ENCODE assay signal across 1 cellular context in the genomic region with DNA sequence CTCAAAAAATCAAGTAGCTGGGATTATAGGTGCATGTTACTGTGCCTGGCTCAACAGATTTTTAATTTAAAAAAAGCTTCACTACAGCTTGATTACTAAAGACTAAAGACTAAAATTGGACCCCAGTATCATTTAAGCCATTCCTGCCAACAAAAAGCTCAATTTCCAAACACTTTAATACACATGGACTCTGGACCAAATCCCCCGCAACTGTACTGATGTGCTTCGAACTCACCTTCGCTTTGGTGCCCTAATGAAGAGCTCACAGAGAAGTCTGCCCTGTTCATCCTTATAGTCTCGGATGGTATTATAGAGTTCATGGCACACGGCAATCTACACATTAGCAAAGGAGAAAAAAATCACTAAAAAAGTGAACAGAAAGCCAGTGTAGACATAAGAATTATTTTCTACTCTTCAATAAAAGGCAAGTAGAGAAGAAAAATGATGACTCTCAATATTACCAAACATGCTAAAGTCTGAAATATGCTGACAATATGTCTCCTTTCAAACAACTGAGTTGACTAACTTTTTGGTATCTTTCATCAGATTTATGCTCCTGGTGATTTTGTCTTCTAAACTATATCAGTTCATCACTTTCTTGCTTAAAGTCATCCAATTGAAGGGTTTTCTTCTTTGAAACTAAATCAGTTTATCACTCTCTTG.
TF ChIP-seq lines count a peak whose summit lies in the region.

No MANE protein-coding gene starts in this region.

TF ChIP-seq in WTC11, 78 proteins besides CTCF, POLR2A, EP300 and RAD21:
- TF ChIP-seq ZNF263 (CRISPR knock-in tag; IDR thresholded peaks at IDR 0.05; ENCODE audit: low read depth): no peak
- TF ChIP-seq PRRX2 (CRISPR knock-in tag; IDR thresholded peaks at IDR 0.05): no peak
- no peak for TF ChIP-seq ZBTB21 (CRISPR knock-in tag; IDR thresholded peaks at IDR 0.05; ENCODE audit: borderline replicate concordance)
- TF ChIP-seq NFATC4 (CRISPR knock-in tag; IDR thresholded peaks at IDR 0.05): no peak
- TF ChIP-seq, protein P1, sequence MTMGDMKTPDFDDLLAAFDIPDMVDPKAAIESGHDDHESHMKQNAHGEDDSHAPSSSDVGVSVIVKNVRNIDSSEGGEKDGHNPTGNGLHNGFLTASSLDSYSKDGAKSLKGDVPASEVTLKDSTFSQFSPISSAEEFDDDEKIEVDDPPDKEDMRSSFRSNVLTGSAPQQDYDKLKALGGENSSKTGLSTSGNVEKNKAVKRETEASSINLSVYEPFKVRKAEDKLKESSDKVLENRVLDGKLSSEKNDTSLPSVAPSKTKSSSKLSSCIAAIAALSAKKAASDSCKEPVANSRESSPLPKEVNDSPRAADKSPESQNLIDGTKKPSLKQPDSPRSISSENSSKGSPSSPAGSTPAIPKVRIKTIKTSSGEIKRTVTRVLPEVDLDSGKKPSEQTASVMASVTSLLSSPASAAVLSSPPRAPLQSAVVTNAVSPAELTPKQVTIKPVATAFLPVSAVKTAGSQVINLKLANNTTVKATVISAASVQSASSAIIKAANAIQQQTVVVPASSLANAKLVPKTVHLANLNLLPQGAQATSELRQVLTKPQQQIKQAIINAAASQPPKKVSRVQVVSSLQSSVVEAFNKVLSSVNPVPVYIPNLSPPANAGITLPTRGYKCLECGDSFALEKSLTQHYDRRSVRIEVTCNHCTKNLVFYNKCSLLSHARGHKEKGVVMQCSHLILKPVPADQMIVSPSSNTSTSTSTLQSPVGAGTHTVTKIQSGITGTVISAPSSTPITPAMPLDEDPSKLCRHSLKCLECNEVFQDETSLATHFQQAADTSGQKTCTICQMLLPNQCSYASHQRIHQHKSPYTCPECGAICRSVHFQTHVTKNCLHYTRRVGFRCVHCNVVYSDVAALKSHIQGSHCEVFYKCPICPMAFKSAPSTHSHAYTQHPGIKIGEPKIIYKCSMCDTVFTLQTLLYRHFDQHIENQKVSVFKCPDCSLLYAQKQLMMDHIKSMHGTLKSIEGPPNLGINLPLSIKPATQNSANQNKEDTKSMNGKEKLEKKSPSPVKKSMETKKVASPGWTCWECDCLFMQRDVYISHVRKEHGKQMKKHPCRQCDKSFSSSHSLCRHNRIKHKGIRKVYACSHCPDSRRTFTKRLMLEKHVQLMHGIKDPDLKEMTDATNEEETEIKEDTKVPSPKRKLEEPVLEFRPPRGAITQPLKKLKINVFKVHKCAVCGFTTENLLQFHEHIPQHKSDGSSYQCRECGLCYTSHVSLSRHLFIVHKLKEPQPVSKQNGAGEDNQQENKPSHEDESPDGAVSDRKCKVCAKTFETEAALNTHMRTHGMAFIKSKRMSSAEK (CRISPR knock-in tag; IDR thresholded peaks at IDR 0.05; ENCODE audit: borderline replicate concordance): no peak
- TF ChIP-seq, protein P2, sequence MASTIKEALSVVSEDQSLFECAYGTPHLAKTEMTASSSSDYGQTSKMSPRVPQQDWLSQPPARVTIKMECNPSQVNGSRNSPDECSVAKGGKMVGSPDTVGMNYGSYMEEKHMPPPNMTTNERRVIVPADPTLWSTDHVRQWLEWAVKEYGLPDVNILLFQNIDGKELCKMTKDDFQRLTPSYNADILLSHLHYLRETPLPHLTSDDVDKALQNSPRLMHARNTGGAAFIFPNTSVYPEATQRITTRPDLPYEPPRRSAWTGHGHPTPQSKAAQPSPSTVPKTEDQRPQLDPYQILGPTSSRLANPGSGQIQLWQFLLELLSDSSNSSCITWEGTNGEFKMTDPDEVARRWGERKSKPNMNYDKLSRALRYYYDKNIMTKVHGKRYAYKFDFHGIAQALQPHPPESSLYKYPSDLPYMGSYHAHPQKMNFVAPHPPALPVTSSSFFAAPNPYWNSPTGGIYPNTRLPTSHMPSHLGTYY (CRISPR knock-in tag; IDR thresholded peaks at IDR 0.05): no peak
- no peak for TF ChIP-seq MXD4 (CRISPR knock-in tag; IDR thresholded peaks at IDR 0.05; ENCODE audit: borderline replicate concordance)
- TF ChIP-seq, protein P3, sequence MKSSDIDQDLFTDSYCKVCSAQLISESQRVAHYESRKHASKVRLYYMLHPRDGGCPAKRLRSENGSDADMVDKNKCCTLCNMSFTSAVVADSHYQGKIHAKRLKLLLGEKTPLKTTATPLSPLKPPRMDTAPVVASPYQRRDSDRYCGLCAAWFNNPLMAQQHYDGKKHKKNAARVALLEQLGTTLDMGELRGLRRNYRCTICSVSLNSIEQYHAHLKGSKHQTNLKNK (CRISPR knock-in tag; IDR thresholded peaks at IDR 0.05): no peak
- no peak for TF ChIP-seq CBFB (CRISPR knock-in tag; IDR thresholded peaks at IDR 0.05; ENCODE audit: low read depth)
- no peak for TF ChIP-seq SMAD4 (CRISPR knock-in tag; IDR thresholded peaks at IDR 0.05)
- TF ChIP-seq ZNF416 (CRISPR knock-in tag; IDR thresholded peaks at IDR 0.05): no peak
- TF ChIP-seq, protein P4, sequence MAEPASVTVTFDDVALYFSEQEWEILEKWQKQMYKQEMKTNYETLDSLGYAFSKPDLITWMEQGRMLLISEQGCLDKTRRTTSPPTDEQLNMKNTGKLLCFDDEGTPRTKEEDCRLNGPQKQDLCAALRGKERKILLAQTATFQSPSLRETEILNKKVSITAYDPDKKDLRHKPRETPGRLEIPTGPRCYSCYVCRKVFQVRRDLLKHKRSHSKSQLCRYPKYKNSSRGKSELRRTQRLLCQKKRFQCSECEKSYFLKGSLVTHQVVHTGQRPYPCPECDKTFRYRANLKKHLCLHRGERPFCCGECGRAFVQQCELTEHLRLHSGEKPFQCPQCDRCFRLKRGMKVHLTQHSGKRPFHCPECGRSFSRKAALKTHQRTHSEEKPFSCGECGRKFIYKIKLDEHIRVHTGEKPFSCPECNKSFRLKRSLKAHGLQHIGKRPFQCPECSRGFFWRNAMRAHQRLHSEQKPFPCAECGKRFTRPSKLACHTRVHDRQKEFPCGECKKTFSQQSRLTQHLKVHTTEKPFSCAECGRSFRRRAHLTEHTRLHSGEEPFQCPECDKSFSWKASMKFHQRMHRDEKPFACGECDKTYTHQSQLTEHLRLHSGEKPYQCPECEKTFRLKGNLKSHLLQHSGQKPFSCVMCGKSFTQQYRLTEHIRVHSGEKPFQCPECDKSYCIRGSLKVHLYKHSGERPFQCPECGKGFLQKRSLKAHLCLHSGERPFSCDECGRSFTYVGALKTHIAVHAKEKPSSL (CRISPR knock-in tag; conservative IDR thresholded peaks at IDR 0.05): no peak
- TF ChIP-seq JUN (CRISPR knock-in tag; IDR thresholded peaks at IDR 0.05): no peak
- TF ChIP-seq, protein P5, sequence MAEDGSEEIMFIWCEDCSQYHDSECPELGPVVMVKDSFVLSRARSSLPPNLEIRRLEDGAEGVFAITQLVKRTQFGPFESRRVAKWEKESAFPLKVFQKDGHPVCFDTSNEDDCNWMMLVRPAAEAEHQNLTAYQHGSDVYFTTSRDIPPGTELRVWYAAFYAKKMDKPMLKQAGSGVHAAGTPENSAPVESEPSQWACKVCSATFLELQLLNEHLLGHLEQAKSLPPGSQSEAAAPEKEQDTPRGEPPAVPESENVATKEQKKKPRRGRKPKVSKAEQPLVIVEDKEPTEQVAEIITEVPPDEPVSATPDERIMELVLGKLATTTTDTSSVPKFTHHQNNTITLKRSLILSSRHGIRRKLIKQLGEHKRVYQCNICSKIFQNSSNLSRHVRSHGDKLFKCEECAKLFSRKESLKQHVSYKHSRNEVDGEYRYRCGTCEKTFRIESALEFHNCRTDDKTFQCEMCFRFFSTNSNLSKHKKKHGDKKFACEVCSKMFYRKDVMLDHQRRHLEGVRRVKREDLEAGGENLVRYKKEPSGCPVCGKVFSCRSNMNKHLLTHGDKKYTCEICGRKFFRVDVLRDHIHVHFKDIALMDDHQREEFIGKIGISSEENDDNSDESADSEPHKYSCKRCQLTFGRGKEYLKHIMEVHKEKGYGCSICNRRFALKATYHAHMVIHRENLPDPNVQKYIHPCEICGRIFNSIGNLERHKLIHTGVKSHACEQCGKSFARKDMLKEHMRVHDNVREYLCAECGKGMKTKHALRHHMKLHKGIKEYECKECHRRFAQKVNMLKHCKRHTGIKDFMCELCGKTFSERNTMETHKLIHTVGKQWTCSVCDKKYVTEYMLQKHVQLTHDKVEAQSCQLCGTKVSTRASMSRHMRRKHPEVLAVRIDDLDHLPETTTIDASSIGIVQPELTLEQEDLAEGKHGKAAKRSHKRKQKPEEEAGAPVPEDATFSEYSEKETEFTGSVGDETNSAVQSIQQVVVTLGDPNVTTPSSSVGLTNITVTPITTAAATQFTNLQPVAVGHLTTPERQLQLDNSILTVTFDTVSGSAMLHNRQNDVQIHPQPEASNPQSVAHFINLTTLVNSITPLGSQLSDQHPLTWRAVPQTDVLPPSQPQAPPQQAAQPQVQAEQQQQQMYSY (CRISPR knock-in tag; IDR thresholded peaks at IDR 0.05): no peak
- TF ChIP-seq, protein P6, sequence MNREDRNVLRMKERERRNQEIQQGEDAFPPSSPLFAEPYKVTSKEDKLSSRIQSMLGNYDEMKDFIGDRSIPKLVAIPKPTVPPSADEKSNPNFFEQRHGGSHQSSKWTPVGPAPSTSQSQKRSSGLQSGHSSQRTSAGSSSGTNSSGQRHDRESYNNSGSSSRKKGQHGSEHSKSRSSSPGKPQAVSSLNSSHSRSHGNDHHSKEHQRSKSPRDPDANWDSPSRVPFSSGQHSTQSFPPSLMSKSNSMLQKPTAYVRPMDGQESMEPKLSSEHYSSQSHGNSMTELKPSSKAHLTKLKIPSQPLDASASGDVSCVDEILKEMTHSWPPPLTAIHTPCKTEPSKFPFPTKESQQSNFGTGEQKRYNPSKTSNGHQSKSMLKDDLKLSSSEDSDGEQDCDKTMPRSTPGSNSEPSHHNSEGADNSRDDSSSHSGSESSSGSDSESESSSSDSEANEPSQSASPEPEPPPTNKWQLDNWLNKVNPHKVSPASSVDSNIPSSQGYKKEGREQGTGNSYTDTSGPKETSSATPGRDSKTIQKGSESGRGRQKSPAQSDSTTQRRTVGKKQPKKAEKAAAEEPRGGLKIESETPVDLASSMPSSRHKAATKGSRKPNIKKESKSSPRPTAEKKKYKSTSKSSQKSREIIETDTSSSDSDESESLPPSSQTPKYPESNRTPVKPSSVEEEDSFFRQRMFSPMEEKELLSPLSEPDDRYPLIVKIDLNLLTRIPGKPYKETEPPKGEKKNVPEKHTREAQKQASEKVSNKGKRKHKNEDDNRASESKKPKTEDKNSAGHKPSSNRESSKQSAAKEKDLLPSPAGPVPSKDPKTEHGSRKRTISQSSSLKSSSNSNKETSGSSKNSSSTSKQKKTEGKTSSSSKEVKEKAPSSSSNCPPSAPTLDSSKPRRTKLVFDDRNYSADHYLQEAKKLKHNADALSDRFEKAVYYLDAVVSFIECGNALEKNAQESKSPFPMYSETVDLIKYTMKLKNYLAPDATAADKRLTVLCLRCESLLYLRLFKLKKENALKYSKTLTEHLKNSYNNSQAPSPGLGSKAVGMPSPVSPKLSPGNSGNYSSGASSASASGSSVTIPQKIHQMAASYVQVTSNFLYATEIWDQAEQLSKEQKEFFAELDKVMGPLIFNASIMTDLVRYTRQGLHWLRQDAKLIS (CRISPR knock-in tag; IDR thresholded peaks at IDR 0.05; ENCODE audit: borderline replicate concordance): no peak
- TF ChIP-seq, protein P7, sequence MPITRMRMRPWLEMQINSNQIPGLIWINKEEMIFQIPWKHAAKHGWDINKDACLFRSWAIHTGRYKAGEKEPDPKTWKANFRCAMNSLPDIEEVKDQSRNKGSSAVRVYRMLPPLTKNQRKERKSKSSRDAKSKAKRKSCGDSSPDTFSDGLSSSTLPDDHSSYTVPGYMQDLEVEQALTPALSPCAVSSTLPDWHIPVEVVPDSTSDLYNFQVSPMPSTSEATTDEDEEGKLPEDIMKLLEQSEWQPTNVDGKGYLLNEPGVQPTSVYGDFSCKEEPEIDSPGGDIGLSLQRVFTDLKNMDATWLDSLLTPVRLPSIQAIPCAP (CRISPR knock-in tag; IDR thresholded peaks at IDR 0.05): no peak
- TF ChIP-seq IRF2 (CRISPR knock-in tag; IDR thresholded peaks at IDR 0.05; ENCODE audit: borderline replicate concordance, low read depth): no peak
TF ChIP-seq in WTC11: peak in this region for 0.
